ENCODE assay signal across 28 cellular contexts in genomic region chr1:10525208-10525607, GRCh38. TPM values are rescaled to one million over a fixed set of nuclear protein-coding genes. Genes with fewer than 3 reads are reported as not detected.
DNase-seq lines count a peak whose midpoint lies in the region; ATAC-seq and TF ChIP-seq lines count a peak whose summit lies in the region.
"Had no signal": no experiment of that assay in that cellular context is flagged by ENCODE, and none has a peak within 500 bp of the region (broad histone marks: within the 10 kb centered on the region; RNA-seq: fewer than 3 reads in every experiment).

No MANE protein-coding gene starts in this region.

- TF ChIP-seq CTCF in Panc1 (IDR thresholded peaks at IDR 0.05) = no peak

- no TSS peak for BruUV-seq in Panc1 (replicated peaks; lab: Mats Ljungman, UMichigan)

- POLR2A ChIA-PET in Panc1 (lab: Charles Lee) = interaction anchor here (0.6 kb wide), 1 partner anchor 71 kb away, joined by 3 read pairs; no protein-coding TSS in a partner anchor

- peak overlapping the region in 1 of 2 donors; percentile 31 for H3K4me3 Mint-ChIP-seq in activated T-cell treated with anti-CD3 and anti-CD28 coated beads, Interleukin-2, amount 50 U/mL, for 72 hours
- peak overlapping the region; percentile 31 to 73 for H3K4me3 Mint-ChIP-seq in effector memory CD8-positive, alpha-beta T cell
- H3K4me3 Mint-ChIP-seq in natural killer cell treated with Interleukin-12 subunit alpha and Interleukin-12 subunit beta and Interleukin-15 and Interleukin-18, amount 100 ng/mL, for 72 hours = peak overlapping the region; percentile 81
- H3K4me3 Mint-ChIP-seq: CD4-positive, alpha-beta T cell had no signal

- intact Hi-C loops in Panc1 (cut with micrococcal nuclease; ENCODE audit: unreplicated experiment) = loop anchor here (5.0 kb wide), 1 partner anchor 162 kb away; no protein-coding TSS in a partner anchor

- H3K27me3 ChIP-seq in Panc1 (ENCODE audit: control insufficient read depth, insufficient read depth, low read length) = no peaks in the 10 kb centered on the region
- H3K27me3 ChIP-seq: BLaER1 treated with 17β-estradiol and CSF1 and Interleukin-3, amounts not matched to agents 10 nM and 100 nM had no signal

- no peak for DNase-seq in activated T-cell treated with anti-CD3 and anti-CD28 coated beads, Interleukin-2, amount 50 U/mL, for 72 hours
- no peak for DNase-seq in activated T-cell treated with anti-CD3 and anti-CD28 coated beads, Interleukin-2, amount 50 U/mL, for 1 hour
- no peak for DNase-seq in Panc1 (ENCODE audit: low read depth, low spot score)
- peak; percentile 29 to 55 (median 36) for DNase-seq in effector memory CD8-positive, alpha-beta T cell
- no peak for DNase-seq in natural killer cell treated with Interleukin-12 subunit alpha and Interleukin-12 subunit beta and Interleukin-15 and Interleukin-18, amount 100 ng/mL, for 72 hours (ENCODE audit: low spot score)
- no peak for DNase-seq in activated effector memory CD4-positive, alpha-beta T cell treated with anti-CD3 and anti-CD28 coated beads, Interleukin-2, amount 50 U/mL, for 16 hours
- no peak for DNase-seq in dermis blood vessel endothelial cell
- DNase-seq: AML-193; Caco-2; CD4-positive, alpha-beta T cell; DMS79; EL; GDM1; Karpas-422; NCI-H1092; NCI-H1436; NCI-H187; NCI-H2081 treated with DMSO at 0.1 percent for 48 hours; NCI-H2171; NCI-H226; NCI-H524; NCI-H748 treated with DMSO at 0.1 percent for 48 hours; SK-N-SH had no signal

- H3K27ac Mint-ChIP-seq in activated T-cell treated with anti-CD3 and anti-CD28 coated beads, Interleukin-2, amount 50 U/mL, for 72 hours = peak overlapping the region; percentile 15
- peak overlapping the region; percentile 93 to 99 for H3K27ac Mint-ChIP-seq in effector memory CD8-positive, alpha-beta T cell
- H3K27ac Mint-ChIP-seq in natural killer cell treated with Interleukin-12 subunit alpha and Interleukin-12 subunit beta and Interleukin-15 and Interleukin-18, amount 100 ng/mL, for 72 hours = peak overlapping the region; percentile 78 to 95
- H3K27ac Mint-ChIP-seq: CD4-positive, alpha-beta T cell had no signal

- CTCF ChIA-PET in Panc1 (lab: Charles Lee) = no interaction called here

- H3K9me3 ChIP-seq in Panc1 (ENCODE audit: control insufficient read depth, insufficient read depth, low read depth, low read length) = no peaks in the 10 kb centered on the region
- H3K9me3 ChIP-seq: A549; BLaER1 treated with 17β-estradiol and CSF1 and Interleukin-3, amounts not matched to agents 10 nM and 100 nM; Caco-2; SK-N-SH had no signal

- no peaks in the 10 kb centered on the region for H3K9me3 Mint-ChIP-seq in activated T-cell treated with anti-CD3 and anti-CD28 coated beads, Interleukin-2, amount 50 U/mL, for 72 hours
- no peaks in the 10 kb centered on the region for H3K9me3 Mint-ChIP-seq in effector memory CD8-positive, alpha-beta T cell
- no peaks in the 10 kb centered on the region for H3K9me3 Mint-ChIP-seq in natural killer cell treated with Interleukin-12 subunit alpha and Interleukin-12 subunit beta and Interleukin-15 and Interleukin-18, amount 100 ng/mL, for 72 hours
- H3K9me3 Mint-ChIP-seq: CD4-positive, alpha-beta T cell had no signal

- H3K27me3 Mint-ChIP-seq in activated T-cell treated with anti-CD3 and anti-CD28 coated beads, Interleukin-2, amount 50 U/mL, for 72 hours (ENCODE audit: low read depth) = no peaks in the 10 kb centered on the region
- no peaks in the 10 kb centered on the region for H3K27me3 Mint-ChIP-seq in effector memory CD8-positive, alpha-beta T cell
- no peaks in the 10 kb centered on the region for H3K27me3 Mint-ChIP-seq in natural killer cell treated with Interleukin-12 subunit alpha and Interleukin-12 subunit beta and Interleukin-15 and Interleukin-18, amount 100 ng/mL, for 72 hours
- H3K27me3 Mint-ChIP-seq: CD4-positive, alpha-beta T cell had no signal

- peak overlapping the region; percentile 18; the same call in 1 of the 2 replicates for H3K27ac ChIP-seq in Panc1 (ENCODE audit: low read length)
- H3K27ac ChIP-seq: A549; BLaER1 treated with 17β-estradiol and CSF1 and Interleukin-3, amounts not matched to agents 10 nM and 100 nM had no signal

- peaks cover 54% of the 10 kb centered on the region for H3K4me1 ChIP-seq in Panc1 (ENCODE audit: control insufficient read depth, insufficient read depth, low read length)

- in situ Hi-C loops in Panc1 (cut with HindIII; ENCODE audit: low pct_unique_long_range_greater_than_20kb, low sequenced_read_pairs) = no loop called here

- ATAC-seq in activated T-cell treated with anti-CD3 and anti-CD28 coated beads, Interleukin-2, amount 50 U/mL, for 72 hours (replicated peaks in 1 of 2) = peak in 1 of 2 donors; percentile 54
- ATAC-seq in Panc1 (no peak), GM21526 (IDR thresholded peaks at IDR 0.05; ENCODE audit: low FRiP score, unreplicated experiment) (no peak)
- ATAC-seq in effector memory CD8-positive, alpha-beta T cell (replicated peaks) = peak; percentile 91
- ATAC-seq in natural killer cell treated with Interleukin-12 subunit alpha and Interleukin-12 subunit beta and Interleukin-15 and Interleukin-18, amount 100 ng/mL, for 72 hours = peak; percentile 88 to 94
- ATAC-seq: A549, GM12878, HepG2 had no signal

- peaks cover 48% of the 10 kb centered on the region for H3K4me1 Mint-ChIP-seq in activated T-cell treated with anti-CD3 and anti-CD28 coated beads, Interleukin-2, amount 50 U/mL, for 72 hours (ENCODE audit: low read depth)
- H3K4me1 Mint-ChIP-seq in effector memory CD8-positive, alpha-beta T cell (ENCODE audit: low read depth in 2 of 2) = peaks cover 20 to 42% of the 10 kb centered on the region in 2 donors
- H3K4me1 Mint-ChIP-seq in natural killer cell treated with Interleukin-12 subunit alpha and Interleukin-12 subunit beta and Interleukin-15 and Interleukin-18, amount 100 ng/mL, for 72 hours (ENCODE audit: low read depth in 2 of 2) = peaks cover 43 to 59% of the 10 kb centered on the region in 2 donors

- H3K36me3 Mint-ChIP-seq in activated T-cell treated with anti-CD3 and anti-CD28 coated beads, Interleukin-2, amount 50 U/mL, for 72 hours (ENCODE audit: insufficient read depth in 2 of 2) = peaks cover 2 to 4% of the 10 kb centered on the region in 2 donors
- H3K36me3 Mint-ChIP-seq in effector memory CD8-positive, alpha-beta T cell (ENCODE audit: insufficient read depth) = peaks cover 17% of the 10 kb centered on the region
- H3K36me3 Mint-ChIP-seq in natural killer cell treated with Interleukin-12 subunit alpha and Interleukin-12 subunit beta and Interleukin-15 and Interleukin-18, amount 100 ng/mL, for 72 hours = no peaks in the 10 kb centered on the region

- no peak overlapping the region for H3K4me3 ChIP-seq in Panc1 (ENCODE audit: low read depth in 2 of 2, low read length in 2 of 2)
- H3K4me3 ChIP-seq: A549; BLaER1 treated with 17β-estradiol and CSF1 and Interleukin-3, amounts not matched to agents 10 nM and 100 nM; GM12878 had no signal

- no peaks in the 10 kb centered on the region for H3K36me3 ChIP-seq in Panc1 (ENCODE audit: control insufficient read depth, insufficient read depth, low read length)

RNA-seq across cellular contexts. Expression of gene PEX14, which starts 50.5 kb away (rescaled TPM):
- total RNA-seq in activated T-cell treated with anti-CD3 and anti-CD28 coated beads, Interleukin-2, amount 50 U/mL, for 72 hours = 10 to 100 TPM; 25.7 to 30.2 TPM
- total RNA-seq in Panc1 (2021; ENCODE audit: unreplicated experiment) = 36.0 TPM
- 47.5 TPM for polyA plus RNA-seq in Panc1 (2012; ENCODE audit: insufficient read length)
- total RNA-seq in natural killer cell treated with Interleukin-12 subunit alpha and Interleukin-12 subunit beta and Interleukin-15 and Interleukin-18, amount 100 ng/mL, for 72 hours = 10 to 100 TPM; 20.7 to 23.7 TPM
- 9.9 and 21.7 TPM in 2 replicates for total RNA-seq in dermis blood vessel endothelial cell

RNA-seq across cellular contexts. Expression of gene DFFA, which starts 52.9 kb away (rescaled TPM):
- 10 to 100 TPM; 26.4 to 27.1 TPM for total RNA-seq in activated T-cell treated with anti-CD3 and anti-CD28 coated beads, Interleukin-2, amount 50 U/mL, for 72 hours
- 68.1 TPM for total RNA-seq in Panc1 (2021; ENCODE audit: unreplicated experiment)
- 53.3 TPM for polyA plus RNA-seq in Panc1 (2012; ENCODE audit: insufficient read length)
- 10 to 100 TPM; 40.0 to 59.4 TPM for total RNA-seq in natural killer cell treated with Interleukin-12 subunit alpha and Interleukin-12 subunit beta and Interleukin-15 and Interleukin-18, amount 100 ng/mL, for 72 hours
- 56.2 and 74.5 TPM in 2 replicates for total RNA-seq in dermis blood vessel endothelial cell

Comparison
In these comparisons a context has a peak if more than half of its experiments do, and no peak if none do; other contexts are left out.
1. ATAC-seq: peak in effector memory CD8-positive, alpha-beta T cell (single experiment) and natural killer cell treated with Interleukin-12 subunit alpha and Interleukin-12 subunit beta and Interleukin-15 and Interleukin-18, amount 100 ng/mL, for 72 hours (2 of 2); none in Panc1 (single experiment) and GM21526 (single experiment).
2. DNase-seq: peak in effector memory CD8-positive, alpha-beta T cell (3 of 3); none in activated T-cell treated with anti-CD3 and anti-CD28 coated beads, Interleukin-2, amount 50 U/mL, for 72 hours (0 of 2), activated T-cell treated with anti-CD3 and anti-CD28 coated beads, Interleukin-2, amount 50 U/mL, for 1 hour (single experiment), Panc1 (single experiment), natural killer cell treated with Interleukin-12 subunit alpha and Interleukin-12 subunit beta and Interleukin-15 and Interleukin-18, amount 100 ng/mL, for 72 hours (single experiment), activated effector memory CD4-positive, alpha-beta T cell treated with anti-CD3 and anti-CD28 coated beads, Interleukin-2, amount 50 U/mL, for 16 hours (single experiment) and dermis blood vessel endothelial cell (single experiment).
3. H3K27ac Mint-ChIP-seq: peak in every context shown above with its lines; median percentile 96 in effector memory CD8-positive, alpha-beta T cell; 86 in natural killer cell treated with Interleukin-12 subunit alpha and Interleukin-12 subunit beta and Interleukin-15 and Interleukin-18, amount 100 ng/mL, for 72 hours; 15 in activated T-cell treated with anti-CD3 and anti-CD28 coated beads, Interleukin-2, amount 50 U/mL, for 72 hours.